4 cellular contexts compared by ENCODE assay signal in genomic region chr2:85439569-85439968, GRCh38. TPM values are rescaled to one million over a fixed set of nuclear protein-coding genes. Genes with fewer than 3 reads are reported as not detected.
"Had no signal": no experiment of that assay in that cellular context is flagged by ENCODE, and none has a peak within 500 bp of the region (broad histone marks: within the 10 kb centered on the region; RNA-seq: fewer than 3 reads in every experiment).

No MANE protein-coding gene starts in this region.

RNA-seq across cellular contexts. Expression of gene SH2D6, which starts 21.1 kb away (rescaled TPM):
- total RNA-seq: dermis blood vessel endothelial cell, glomerular endothelial cell, kidney epithelial cell, uterus had no signal
